8 cellular contexts compared by ENCODE assay signal in genomic region chr9:127450170-127450830, GRCh38. TPM values are rescaled to one million over a fixed set of nuclear protein-coding genes. Genes with fewer than 3 reads are reported as not detected.
DNase-seq lines count a peak whose midpoint lies in the region; ATAC-seq and TF ChIP-seq lines count a peak whose summit lies in the region.

No MANE protein-coding gene starts in this region.

- TF ChIP-seq CTCF in Calu3 (IDR thresholded peaks at IDR 0.05; ENCODE audit: unreplicated experiment) (no peak), GM13977 (IDR thresholded peaks at IDR 0.05; ENCODE audit: extremely low read depth, insufficient read depth, missing control alignments) (no peak)

- no peaks in the 10 kb centered on the region for H3K4me1 ChIP-seq in iPS-18a (ENCODE audit: control insufficient read depth, low read depth, low read length)

- intact Hi-C loops in Calu3 (cut with micrococcal nuclease; ENCODE audit: unreplicated experiment), result no loop called here

- H3K36me3 Mint-ChIP-seq in Calu3 (ENCODE audit: insufficient read depth, unreplicated experiment), result peaks cover 71% of the 10 kb centered on the region
- peaks cover 76% of the 10 kb centered on the region for H3K36me3 Mint-ChIP-seq in stimulated activated effector memory CD8-positive, alpha-beta T cell treated with anti-CD3 and anti-CD28 coated beads, Interleukin-12 subunit alpha, Interleukin-12 subunit beta, amount 100 ng/mL, for 72 hours

- H3K9ac ChIP-seq in iPS-18a (ENCODE audit: low read length), result peak overlapping the region; percentile 95

- H3K27ac ChIP-seq in angular gyrus (ENCODE audit: low read depth, low read length), result peak overlapping the region; percentile 4
- H3K27ac ChIP-seq in iPS-18a (ENCODE audit: low read length), result peak overlapping the region; percentile 36

- ATAC-seq in stimulated activated effector memory CD8-positive, alpha-beta T cell treated with anti-CD3 and anti-CD28 coated beads, Interleukin-12 subunit alpha, Interleukin-12 subunit beta, amount 100 ng/mL, for 72 hours, result peak; percentile 0

- peak overlapping the region; percentile 84 for H3K4me3 Mint-ChIP-seq in Calu3 (ENCODE audit: low read depth, unreplicated experiment)
- H3K4me3 Mint-ChIP-seq in stimulated activated effector memory CD8-positive, alpha-beta T cell treated with anti-CD3 and anti-CD28 coated beads, Interleukin-12 subunit alpha, Interleukin-12 subunit beta, amount 100 ng/mL, for 72 hours, result peak overlapping the region; percentile 86

- no peak for DNase-seq in Calu3
- DNase-seq in HT1080 (ENCODE audit: low read depth), result peak; percentile 32
- no peak for DNase-seq in stimulated activated effector memory CD8-positive, alpha-beta T cell treated with anti-CD3 and anti-CD28 coated beads, Interleukin-12 subunit alpha, Interleukin-12 subunit beta, amount 100 ng/mL, for 72 hours (ENCODE audit: low spot score in 2 of 2)
- no peak for DNase-seq in GM13977 (ENCODE audit: low spot score)
- DNase-seq in epidermal melanocyte (ENCODE audit: insufficient read length, low spot score), result no peak
- no peak for DNase-seq in ecto neural progenitor cell (ENCODE audit: low spot score)

- peaks cover 43% of the 10 kb centered on the region for H3K36me3 ChIP-seq in iPS-18a (ENCODE audit: control insufficient read depth, low read depth, low read length)

- H3K27me3 ChIP-seq in iPS-18a (ENCODE audit: control insufficient read depth, insufficient read depth, low read length), result no peaks in the 10 kb centered on the region

- H3K27me3 Mint-ChIP-seq in Calu3 (ENCODE audit: unreplicated experiment), result no peaks in the 10 kb centered on the region

- H3K4me3 ChIP-seq in iPS-18a (ENCODE audit: low read length), result peak overlapping the region; percentile 85

- H3K9me3 ChIP-seq in iPS-18a (ENCODE audit: control insufficient read depth, low read depth, low read length), result no peaks in the 10 kb centered on the region

- no peaks in the 10 kb centered on the region for H3K9me3 Mint-ChIP-seq in Calu3 (ENCODE audit: low read depth, unreplicated experiment)
- H3K9me3 Mint-ChIP-seq in stimulated activated effector memory CD8-positive, alpha-beta T cell treated with anti-CD3 and anti-CD28 coated beads, Interleukin-12 subunit alpha, Interleukin-12 subunit beta, amount 100 ng/mL, for 72 hours, result no peaks in the 10 kb centered on the region

- H3K27ac Mint-ChIP-seq in Calu3 (ENCODE audit: unreplicated experiment), result peak overlapping the region; percentile 91
- peak overlapping the region; percentile 97 for H3K27ac Mint-ChIP-seq in stimulated activated effector memory CD8-positive, alpha-beta T cell treated with anti-CD3 and anti-CD28 coated beads, Interleukin-12 subunit alpha, Interleukin-12 subunit beta, amount 100 ng/mL, for 72 hours

- no TSS peak for BruUV-seq in Calu3 (replicated peaks; lab: Mats Ljungman, UMichigan)

- no peaks in the 10 kb centered on the region for H3K4me1 Mint-ChIP-seq in Calu3 (ENCODE audit: low read depth, unreplicated experiment)
- peaks cover 57% of the 10 kb centered on the region for H3K4me1 Mint-ChIP-seq in stimulated activated effector memory CD8-positive, alpha-beta T cell treated with anti-CD3 and anti-CD28 coated beads, Interleukin-12 subunit alpha, Interleukin-12 subunit beta, amount 100 ng/mL, for 72 hours

- in situ Hi-C loops in GM13977 (cut with MboI; ENCODE audit: low pct_unique_long_range_greater_than_20kb, low sequenced_read_pairs, unreplicated experiment), result no loop called here

- CTCF ChIA-PET in Calu3 (lab: Charles Lee), result no interaction called here

RNA-seq across cellular contexts. Expression of gene RPL12, which starts 0.9 kb away (rescaled TPM):
- total RNA-seq in Calu3 (2022), result 788 and 855 TPM in 2 replicates
- 1,981 and 2,351 TPM in 2 replicates for total RNA-seq in HT1080 (2014; rRNA removed; shearing (Covaris generic))
- 4,320 and 4,665 TPM in 2 replicates for polyA plus RNA-seq in HT1080 (2015; cell fraction: cytosol; rRNA removed)
- 982 and 1,041 TPM in 2 replicates for polyA plus RNA-seq in HT1080 (2015; cell fraction: nucleus; rRNA removed)

RNA-seq across cellular contexts. Expression of gene LRSAM1, which starts 1.0 kb away (rescaled TPM):
- total RNA-seq in Calu3 (2022), result 12.0 and 18.4 TPM in 2 replicates
- total RNA-seq in HT1080 (2014; rRNA removed; shearing (Covaris generic)), result 13.0 and 13.2 TPM in 2 replicates
- 12.0 and 12.7 TPM in 2 replicates for polyA plus RNA-seq in HT1080 (2015; cell fraction: cytosol; rRNA removed)
- 36.8 and 44.0 TPM in 2 replicates for polyA plus RNA-seq in HT1080 (2015; cell fraction: nucleus; rRNA removed)

RNA-seq across cellular contexts. Expression of gene ZNF79, which starts 26.1 kb away (rescaled TPM):
- 7.0 and 7.1 TPM in 2 replicates for total RNA-seq in Calu3 (2022)
- 9.8 and 10.9 TPM in 2 replicates for total RNA-seq in HT1080 (2014; rRNA removed; shearing (Covaris generic))
- polyA plus RNA-seq in HT1080 (2015; cell fraction: cytosol; rRNA removed), result 4.4 and 4.7 TPM in 2 replicates
- 7.4 and 10.4 TPM in 2 replicates for polyA plus RNA-seq in HT1080 (2015; cell fraction: nucleus; rRNA removed)

RNA-seq across cellular contexts. Expression of gene SLC2A8, which starts 53.3 kb away (rescaled TPM):
- total RNA-seq in Calu3 (2022), result 10.8 and 13.1 TPM in 2 replicates
- 5.1 and 8.9 TPM in 2 replicates for total RNA-seq in HT1080 (2014; rRNA removed; shearing (Covaris generic))
- 5.3 and 5.8 TPM in 2 replicates for polyA plus RNA-seq in HT1080 (2015; cell fraction: cytosol; rRNA removed)
- polyA plus RNA-seq in HT1080 (2015; cell fraction: nucleus; rRNA removed), result 6.4 and 8.5 TPM in 2 replicates
